ENCODE assay signal across 1 cellular context in the genomic region with DNA sequence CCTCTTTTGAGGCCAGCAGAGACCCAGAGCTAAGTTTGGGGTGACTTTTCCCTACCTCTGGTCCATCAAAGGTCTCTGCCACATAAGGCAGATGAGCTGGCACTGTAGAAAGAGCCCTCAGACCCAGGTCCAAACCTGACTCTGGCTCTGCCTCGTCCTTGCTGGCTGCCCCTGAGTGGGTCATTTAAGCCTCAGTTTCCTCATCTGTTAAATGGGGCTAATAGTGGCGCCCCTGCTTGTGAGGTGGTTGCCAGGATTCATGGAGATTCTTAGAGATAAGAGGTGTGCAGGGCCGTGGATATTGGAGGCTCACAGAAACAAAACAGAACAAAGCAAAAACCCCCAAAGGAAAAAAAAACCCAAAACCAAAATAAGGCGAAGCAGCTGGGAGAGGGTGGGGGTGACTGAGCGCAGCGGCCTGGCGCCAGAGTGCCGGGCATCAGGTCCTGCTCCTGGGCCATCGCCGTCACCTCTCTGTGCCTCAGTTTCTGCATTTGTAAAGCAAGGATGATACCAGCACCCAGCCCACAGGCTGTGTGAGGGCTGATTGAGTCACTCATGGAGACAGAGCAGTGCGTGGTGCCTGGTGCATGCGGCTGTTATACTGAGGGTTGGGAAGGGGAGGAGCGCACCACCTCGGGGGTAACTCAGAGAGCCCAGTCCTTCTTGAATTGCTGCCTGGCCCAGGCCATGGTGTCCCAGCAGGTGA.
A peak's percentile ranks its signal among the peaks of the same experiment; 100 is the strongest.
TF ChIP-seq lines count a peak whose summit lies in the region.

No MANE protein-coding gene starts in this region.

TF ChIP-seq in HepG2, 621 proteins besides CTCF, POLR2A, EP300 and RAD21:
- TF ChIP-seq SRF (IDR thresholded peaks at IDR 0.05; ENCODE audit: low read depth, low read length) (no peak), ZNF205 (CRISPR knock-in tag; IDR thresholded peaks at IDR 0.05) (no peak), ZMYM3 (CRISPR knock-in tag; IDR thresholded peaks at IDR 0.05) (0 out of 2 replicates have a peak, but pooled peaks have one; percentile 31), ZNF629 (CRISPR knock-in tag; conservative IDR thresholded peaks at IDR 0.05) (peak; percentile 79), ZFAT (CRISPR knock-in tag; conservative IDR thresholded peaks at IDR 0.05) (no peak), HNRNPLL (IDR thresholded peaks at IDR 0.05; ENCODE audit: low read depth, low read length, poor library complexity, severe bottlenecking) (peak; percentile 26)
- TF ChIP-seq, protein P1, sequence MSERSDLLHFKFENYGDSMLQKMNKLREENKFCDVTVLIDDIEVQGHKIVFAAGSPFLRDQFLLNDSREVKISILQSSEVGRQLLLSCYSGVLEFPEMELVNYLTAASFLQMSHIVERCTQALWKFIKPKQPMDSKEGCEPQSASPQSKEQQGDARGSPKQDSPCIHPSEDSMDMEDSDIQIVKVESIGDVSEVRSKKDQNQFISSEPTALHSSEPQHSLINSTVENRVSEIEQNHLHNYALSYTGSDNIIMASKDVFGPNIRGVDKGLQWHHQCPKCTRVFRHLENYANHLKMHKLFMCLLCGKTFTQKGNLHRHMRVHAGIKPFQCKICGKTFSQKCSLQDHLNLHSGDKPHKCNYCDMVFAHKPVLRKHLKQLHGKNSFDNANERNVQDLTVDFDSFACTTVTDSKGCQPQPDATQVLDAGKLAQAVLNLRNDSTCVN (CRISPR knock-in tag; IDR thresholded peaks at IDR 0.05; ENCODE audit: borderline replicate concordance) = no peak
- TF ChIP-seq, protein P2, sequence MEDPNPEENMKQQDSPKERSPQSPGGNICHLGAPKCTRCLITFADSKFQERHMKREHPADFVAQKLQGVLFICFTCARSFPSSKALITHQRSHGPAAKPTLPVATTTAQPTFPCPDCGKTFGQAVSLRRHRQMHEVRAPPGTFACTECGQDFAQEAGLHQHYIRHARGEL (CRISPR knock-in tag; IDR thresholded peaks at IDR 0.05) = no peak
TF ChIP-seq in HepG2: peak in this region for 3.
